Comparison of ENCODE assay signal across 18 cellular contexts in the genomic region with DNA sequence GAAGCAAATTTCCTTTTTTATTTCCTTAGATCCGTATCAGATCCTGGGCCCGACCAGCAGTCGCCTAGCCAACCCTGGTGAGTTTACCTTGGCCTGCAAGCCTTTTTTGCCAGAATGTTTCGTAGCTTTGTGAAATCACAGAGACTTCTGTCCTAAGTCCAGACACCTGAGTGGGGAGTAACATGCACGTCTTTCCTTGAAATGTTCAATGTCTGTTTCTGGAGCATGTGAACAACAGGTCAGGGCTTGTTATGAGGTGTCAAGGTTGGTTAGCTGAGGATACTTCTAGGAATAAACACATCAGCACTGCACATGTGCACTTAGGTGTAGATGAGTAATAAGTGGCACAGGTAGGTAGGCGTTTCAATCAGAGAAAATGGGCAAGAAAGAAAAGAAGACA. TPM values are rescaled to one million over a fixed set of nuclear protein-coding genes. Genes with fewer than 3 reads are reported as not detected.
"Had no signal": no experiment of that assay in that cellular context is flagged by ENCODE, and none has a peak within 500 bp of the region (broad histone marks: within the 10 kb centered on the region; RNA-seq: fewer than 3 reads in every experiment).

No MANE protein-coding gene starts in this region.

- H3K27me3 ChIP-seq: gastroesophageal sphincter, neural progenitor cell, tibial artery, uterus had no signal

- DNase-seq: activated CD4-positive, alpha-beta T cell treated with anti-CD3 and anti-CD28 coated beads for 48 hours; activated naive CD4-positive, alpha-beta T cell; central memory CD4-positive, alpha-beta T cell; effector CD4-positive, alpha-beta T cell; kidney; left ventricle myocardium superior; mesendoderm; pancreas; stimulated activated CD4-positive, alpha-beta T cell treated with anti-CD3 and anti-CD28 coated beads, Interleukin-15, amount 100 ng/mL, for 24 hours; stimulated activated CD4-positive, alpha-beta T cell treated with anti-CD3 and anti-CD28 coated beads, Interleukin-4, amount 100 ng/mL, for 24 hours; T-helper 9 cell; tibial artery; uterus had no signal

- H3K27ac Mint-ChIP-seq: neural progenitor cell had no signal

- H3K4me3 Mint-ChIP-seq: neural progenitor cell had no signal

- H3K4me1 ChIP-seq: gastroesophageal sphincter, pancreas, tibial artery, uterus had no signal

- H3K9me3 ChIP-seq: gastroesophageal sphincter, pancreas, tibial artery, uterus had no signal

- H3K9me3 Mint-ChIP-seq: neural progenitor cell had no signal

- H3K27ac ChIP-seq: coronary artery, gastroesophageal sphincter, neural progenitor cell, pancreas, tibial artery, uterus had no signal

- H3K4me1 Mint-ChIP-seq: neural progenitor cell had no signal

- H3K9ac ChIP-seq: neural progenitor cell had no signal

- ATAC-seq: gastroesophageal sphincter, left ventricle myocardium superior, pancreas had no signal

- H3K4me3 ChIP-seq: coronary artery, gastroesophageal sphincter, neural progenitor cell, pancreas, tibial artery, uterus had no signal

- H2AFZ ChIP-seq: neural progenitor cell had no signal

- FAIRE-seq: kidney, pancreas had no signal

- H3K4me2 ChIP-seq: neural progenitor cell had no signal

- H3K36me3 ChIP-seq: neural progenitor cell, pancreas, uterus had no signal

RNA-seq across cellular contexts. Expression of gene KCNJ1, which starts 58.0 kb away (rescaled TPM):
- total RNA-seq: endothelial cell of umbilical vein, skeletal muscle tissue, uterus had no signal
- polyA plus RNA-seq: endothelial cell of umbilical vein had no signal
